Comparison of ENCODE assay signal across 14 cellular contexts in genomic region chr2:104734937-104735586, GRCh38.
DNase-seq lines count a peak whose midpoint lies in the region; ATAC-seq and FAIRE-seq lines count a peak whose summit lies in the region.
"Had no signal": no experiment of that assay in that cellular context is flagged by ENCODE, and none has a peak within 500 bp of the region (broad histone marks: within the 10 kb centered on the region; RNA-seq: fewer than 3 reads in every experiment).

No MANE protein-coding gene starts in this region.

- DNase-seq in activated naive CD8-positive, alpha-beta T cell treated with anti-CD3 and anti-CD28 coated beads for 36 hours = peak; percentile 3
- DNase-seq in activated naive CD8-positive, alpha-beta T cell treated with anti-CD3 and anti-CD28 coated beads, Interleukin-2, amount 50 U/mL, for 24 hours = no peak
- DNase-seq in NCI-H774 (lab: John Stamatoyannopoulos, UW) (peak; percentile 11), urothelium cell line (ENCODE audit: low spot score) (no peak), dedifferentiated amniotic fluid mesenchymal stem cell (ENCODE audit: extremely low spot score) (no peak)
- DNase-seq in natural killer cell treated with Interleukin-12 subunit alpha and Interleukin-12 subunit beta and Interleukin-15 and Interleukin-18, amount 100 ng/mL, for 72 hours (ENCODE audit: low spot score) = no peak
- DNase-seq: head of caudate nucleus, left colon, NCI-H2107, upper lobe of left lung had no signal

- H3K27me3 Mint-ChIP-seq in activated naive CD8-positive, alpha-beta T cell treated with anti-CD3 and anti-CD28 coated beads for 36 hours = no peaks in the 10 kb centered on the region
- peaks cover 3% of the 10 kb centered on the region for H3K27me3 Mint-ChIP-seq in activated naive CD8-positive, alpha-beta T cell treated with anti-CD3 and anti-CD28 coated beads, Interleukin-2, amount 50 U/mL, for 24 hours
- peaks cover 7 to 14% of the 10 kb centered on the region in 2 donors for H3K27me3 Mint-ChIP-seq in natural killer cell treated with Interleukin-12 subunit alpha and Interleukin-12 subunit beta and Interleukin-15 and Interleukin-18, amount 100 ng/mL, for 72 hours

- no peaks in the 10 kb centered on the region for H3K36me3 Mint-ChIP-seq in activated naive CD8-positive, alpha-beta T cell treated with anti-CD3 and anti-CD28 coated beads for 36 hours
- no peaks in the 10 kb centered on the region for H3K36me3 Mint-ChIP-seq in activated naive CD8-positive, alpha-beta T cell treated with anti-CD3 and anti-CD28 coated beads, Interleukin-2, amount 50 U/mL, for 24 hours (ENCODE audit: low read depth)
- H3K36me3 Mint-ChIP-seq in natural killer cell treated with Interleukin-12 subunit alpha and Interleukin-12 subunit beta and Interleukin-15 and Interleukin-18, amount 100 ng/mL, for 72 hours = no peaks in the 10 kb centered on the region
- H3K36me3 Mint-ChIP-seq: activated naive CD4-positive, alpha-beta T cell treated with anti-CD3 and anti-CD28 coated beads, Interleukin-2, amount 50 U/mL, for 24 hours had no signal

- H3K9me3 Mint-ChIP-seq in activated naive CD8-positive, alpha-beta T cell treated with anti-CD3 and anti-CD28 coated beads for 36 hours = peaks cover 3% of the 10 kb centered on the region
- peaks cover 7% of the 10 kb centered on the region for H3K9me3 Mint-ChIP-seq in activated naive CD8-positive, alpha-beta T cell treated with anti-CD3 and anti-CD28 coated beads, Interleukin-2, amount 50 U/mL, for 24 hours
- H3K9me3 Mint-ChIP-seq in natural killer cell treated with Interleukin-12 subunit alpha and Interleukin-12 subunit beta and Interleukin-15 and Interleukin-18, amount 100 ng/mL, for 72 hours = peaks cover 4% of the 10 kb centered on the region

- ATAC-seq in activated naive CD8-positive, alpha-beta T cell treated with anti-CD3 and anti-CD28 coated beads, Interleukin-2, amount 50 U/mL, for 24 hours = no peak
- peak; percentile 51 for ATAC-seq in HG03175 (IDR thresholded peaks at IDR 0.05; ENCODE audit: unreplicated experiment)
- no peak for ATAC-seq in HG02840 (IDR thresholded peaks at IDR 0.05; ENCODE audit: low FRiP score, unreplicated experiment)
- ATAC-seq in natural killer cell treated with Interleukin-12 subunit alpha and Interleukin-12 subunit beta and Interleukin-15 and Interleukin-18, amount 100 ng/mL, for 72 hours = no peak
- ATAC-seq: HCT116, left colon had no signal

- peaks cover 9% of the 10 kb centered on the region for H3K4me1 Mint-ChIP-seq in activated naive CD8-positive, alpha-beta T cell treated with anti-CD3 and anti-CD28 coated beads for 36 hours
- peaks cover 13% of the 10 kb centered on the region for H3K4me1 Mint-ChIP-seq in activated naive CD8-positive, alpha-beta T cell treated with anti-CD3 and anti-CD28 coated beads, Interleukin-2, amount 50 U/mL, for 24 hours
- peaks cover 7 to 11% of the 10 kb centered on the region in 2 donors for H3K4me1 Mint-ChIP-seq in natural killer cell treated with Interleukin-12 subunit alpha and Interleukin-12 subunit beta and Interleukin-15 and Interleukin-18, amount 100 ng/mL, for 72 hours (ENCODE audit: low read depth in 2 of 2)

- no peak overlapping the region for H3K27ac Mint-ChIP-seq in activated naive CD8-positive, alpha-beta T cell treated with anti-CD3 and anti-CD28 coated beads for 36 hours
- H3K27ac Mint-ChIP-seq in activated naive CD8-positive, alpha-beta T cell treated with anti-CD3 and anti-CD28 coated beads, Interleukin-2, amount 50 U/mL, for 24 hours = no peak overlapping the region
- H3K27ac Mint-ChIP-seq in natural killer cell treated with Interleukin-12 subunit alpha and Interleukin-12 subunit beta and Interleukin-15 and Interleukin-18, amount 100 ng/mL, for 72 hours = no peak overlapping the region
- H3K27ac Mint-ChIP-seq: activated naive CD4-positive, alpha-beta T cell treated with anti-CD3 and anti-CD28 coated beads, Interleukin-2, amount 50 U/mL, for 24 hours had no signal

- peak; percentile 87 for FAIRE-seq in urothelium cell line (lab: Jason Lieb, UNC)

- H3K4me3 Mint-ChIP-seq in activated naive CD8-positive, alpha-beta T cell treated with anti-CD3 and anti-CD28 coated beads for 36 hours = no peak overlapping the region
- H3K4me3 Mint-ChIP-seq in activated naive CD8-positive, alpha-beta T cell treated with anti-CD3 and anti-CD28 coated beads, Interleukin-2, amount 50 U/mL, for 24 hours = no peak overlapping the region
- H3K4me3 Mint-ChIP-seq in natural killer cell treated with Interleukin-12 subunit alpha and Interleukin-12 subunit beta and Interleukin-15 and Interleukin-18, amount 100 ng/mL, for 72 hours = no peak overlapping the region
- H3K4me3 Mint-ChIP-seq: activated naive CD4-positive, alpha-beta T cell treated with anti-CD3 and anti-CD28 coated beads, Interleukin-2, amount 50 U/mL, for 24 hours had no signal

Comparison
In these comparisons a context has a peak if more than half of its experiments do, and no peak if none do; other contexts are left out.
1. DNase-seq: peak in activated naive CD8-positive, alpha-beta T cell treated with anti-CD3 and anti-CD28 coated beads for 36 hours (single experiment) and NCI-H774 (single experiment); none in activated naive CD8-positive, alpha-beta T cell treated with anti-CD3 and anti-CD28 coated beads, Interleukin-2, amount 50 U/mL, for 24 hours (single experiment), urothelium cell line (single experiment), natural killer cell treated with Interleukin-12 subunit alpha and Interleukin-12 subunit beta and Interleukin-15 and Interleukin-18, amount 100 ng/mL, for 72 hours (single experiment) and dedifferentiated amniotic fluid mesenchymal stem cell (single experiment).